Comparison of ENCODE assay signal across 8 cellular contexts in the genomic region with DNA sequence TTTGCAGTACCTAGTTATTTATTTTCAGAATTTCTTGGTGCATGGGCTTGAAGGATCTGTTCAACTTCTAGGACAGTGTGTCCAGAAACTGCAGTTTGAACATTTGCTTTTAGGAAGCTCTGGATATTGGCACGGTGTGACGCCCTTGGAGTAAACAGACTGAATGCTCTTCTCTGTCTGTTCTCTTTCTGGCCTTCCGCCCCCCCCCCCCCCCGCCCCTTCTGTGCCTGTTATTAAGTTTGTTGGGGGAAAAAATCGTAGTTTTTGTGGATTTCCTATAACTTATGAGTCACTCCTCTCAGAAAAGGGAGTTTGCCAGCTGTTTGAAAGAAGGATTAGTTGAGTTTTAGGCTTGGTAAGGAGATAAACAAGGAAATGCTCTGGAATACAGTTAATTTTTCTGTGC. TPM values are rescaled to one million over a fixed set of nuclear protein-coding genes. Genes with fewer than 3 reads are reported as not detected.
DNase-seq lines count a peak whose midpoint lies in the region; FAIRE-seq and TF ChIP-seq lines count a peak whose summit lies in the region.

No MANE protein-coding gene starts in this region.

- peak overlapping the region; percentile 80 for H3K4me3 ChIP-seq in AG09309 (ENCODE audit: control insufficient read depth, low read depth, low read length)
- peak overlapping the region; percentile 60 for H3K4me3 ChIP-seq in effector memory CD4-positive, alpha-beta T cell (ENCODE audit: insufficient read depth, low read depth, low read length, poor library complexity, severe bottlenecking)
- H3K4me3 ChIP-seq in tibial nerve = peak overlapping the region; percentile 74 to 91 (median 86)

- TF ChIP-seq EP300 in tibial nerve (IDR thresholded peaks at IDR 0.05) = peak in 1 of 2 donors; percentile 49

- WGBS in tibial nerve, 2 donors = 1% methylated on average over 5 of the region's 5 CpGs

- H3K36me3 ChIP-seq in effector memory CD4-positive, alpha-beta T cell (ENCODE audit: control insufficient read depth, insufficient read depth, low read length) = no peaks in the 10 kb centered on the region
- H3K36me3 ChIP-seq in tibial nerve = no peaks in the 10 kb centered on the region

- no peak for TF ChIP-seq POLR2A in GM12891 (IDR thresholded peaks at IDR 0.05; ENCODE audit: low read depth, low read length)
- no peak for TF ChIP-seq POLR2A in tibial nerve (IDR thresholded peaks at IDR 0.05)

- DNase-seq in AG09309 (ENCODE audit: low read depth) = peak; percentile 29
- DNase-seq in GM12891 (ENCODE audit: insufficient read length, low spot score) = peak; percentile 18
- peak; percentile 60 for DNase-seq in RPMI7951 (ENCODE audit: low read depth)
- DNase-seq in effector memory CD4-positive, alpha-beta T cell = no peak
- peak; percentile 25 to 61 for DNase-seq in lung microvascular endothelial cell (ENCODE audit: low read depth in 2 of 2)
- DNase-seq in tibial nerve (ENCODE audit: low spot score in 2 of 2) = peak in 1 of 2 donors; percentile 37
- no peak for DNase-seq in NCI-H2107 (lab: John Stamatoyannopoulos, UW)
- DNase-seq in effector CD8-positive, alpha-beta T cell (lab: John Stamatoyannopoulos, UW) = no peak

- peaks cover 3% of the 10 kb centered on the region for H3K4me1 ChIP-seq in effector memory CD4-positive, alpha-beta T cell (ENCODE audit: control insufficient read depth, insufficient read depth, low read length, poor library complexity, severe bottlenecking)
- peaks cover 0 to 53% (median 29%) of the 10 kb centered on the region in 4 donors for H3K4me1 ChIP-seq in tibial nerve

- no peak for TF ChIP-seq CTCF in AG09309 (IDR thresholded peaks at IDR 0.05; ENCODE audit: control insufficient read depth, insufficient read depth, low read depth, low read length, missing control alignments)
- no peak for TF ChIP-seq CTCF in tibial nerve (IDR thresholded peaks at IDR 0.05)

- no peak overlapping the region for H3K27ac ChIP-seq in effector memory CD4-positive, alpha-beta T cell (ENCODE audit: insufficient read depth, low read length, poor library complexity, severe bottlenecking)
- peak overlapping the region; percentile 91 to 97 (median 94) for H3K27ac ChIP-seq in tibial nerve

- no peaks in the 10 kb centered on the region for H3K9me3 ChIP-seq in effector memory CD4-positive, alpha-beta T cell (ENCODE audit: control insufficient read depth, low read length)
- H3K9me3 ChIP-seq in tibial nerve = no peaks in the 10 kb centered on the region

- peaks cover 3% of the 10 kb centered on the region for H3K27me3 ChIP-seq in effector memory CD4-positive, alpha-beta T cell (replicated peaks; ENCODE audit: control insufficient read depth, insufficient read depth, low read length, poor library complexity, severe bottlenecking)
- H3K27me3 ChIP-seq in tibial nerve = no peaks in the 10 kb centered on the region

- no peak for FAIRE-seq in GM12891 (lab: Jason Lieb, UNC)

TF ChIP-seq in GM12891, 5 proteins besides CTCF, POLR2A, EP300 and RAD21:
- TF ChIP-seq SPI1 (IDR thresholded peaks at IDR 0.05; ENCODE audit: low read depth, low read length) = no peak
- TF ChIP-seq POLR2AphosphoS5 (IDR thresholded peaks at IDR 0.05; ENCODE audit: low read depth, low read length) = no peak
- TF ChIP-seq PAX5 (IDR thresholded peaks at IDR 0.05; ENCODE audit: insufficient read depth, low read length, severe bottlenecking) = no peak
- no peak for TF ChIP-seq POU2F2 (IDR thresholded peaks at IDR 0.05; ENCODE audit: low read depth, low read length)
- TF ChIP-seq TAF1 (IDR thresholded peaks at IDR 0.05; ENCODE audit: low read depth, low read length) = no peak

RNA-seq across cellular contexts. Expression of gene KCTD3, which starts 1.2 kb away (rescaled TPM):
- 3.7 TPM for polyA plus RNA-seq in GM12891 (2012; ENCODE audit: low read depth, missing spikeins)
- 27.2 and 34.4 TPM in 2 replicates for total RNA-seq in RPMI7951 (2014; rRNA removed; shearing (Covaris generic))
- 34.2 and 38.9 TPM in 2 replicates for total RNA-seq in lung microvascular endothelial cell
- 10 to 100 TPM; 62.4 to 99.8 (median 82.0) TPM for total RNA-seq in tibial nerve

Comparison
In these comparisons a context has a peak if more than half of its experiments do, and no peak if none do; other contexts are left out.
1. DNase-seq: peak in AG09309 (single experiment), GM12891 (single experiment), RPMI7951 (single experiment) and lung microvascular endothelial cell (2 of 2); none in effector memory CD4-positive, alpha-beta T cell (0 of 3), NCI-H2107 (single experiment) and effector CD8-positive, alpha-beta T cell (single experiment).
2. Peak in every context shown above with its lines, with median percentiles within 50 percentile points of each other: H3K4me3 ChIP-seq.